In the genomic region with DNA sequence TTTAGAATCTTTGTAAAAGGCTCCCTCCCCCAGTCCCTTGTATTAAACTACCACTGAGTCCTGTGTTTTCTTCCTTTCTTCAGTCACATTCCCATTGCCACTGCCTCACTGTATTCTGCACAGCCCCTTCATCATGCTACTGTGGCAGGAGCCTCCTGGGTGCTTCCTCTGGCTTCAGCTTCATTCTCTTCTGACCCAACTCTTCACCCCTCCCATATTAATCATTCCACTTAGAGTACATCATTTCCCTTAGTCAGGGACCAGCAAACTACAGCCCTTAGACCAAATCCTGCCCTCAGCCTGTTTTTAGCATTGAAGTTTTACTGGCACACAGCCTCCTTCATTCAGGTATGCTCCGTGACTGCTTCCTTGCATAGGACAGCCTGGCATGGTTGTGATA, we compare ENCODE assay signal across 13 cellular contexts.
"Had no signal": no experiment of that assay in that cellular context is flagged by ENCODE, and none has a peak within 500 bp of the region (broad histone marks: within the 10 kb centered on the region; RNA-seq: fewer than 3 reads in every experiment).

No MANE protein-coding gene starts in this region.

- DNase-seq: activated CD4-positive, alpha-beta T cell treated with anti-CD3 and anti-CD28 coated beads, Interleukin-2, amount 10 ng/mL, durations not matched to agents 7 days and 5 days; activated CD4-positive, CD25-positive, alpha-beta regulatory T cell; activated naive CD4-positive, alpha-beta T cell treated with anti-CD3 and anti-CD28 coated beads, Interleukin-2, amount 10 ng/mL, durations not matched to agents 7 days and 5 days; activated T-cell treated with anti-CD3 and anti-CD28 coated beads for 4 hours; body of pancreas; dorsolateral prefrontal cortex; glutamatergic neuron; natural killer cell; stimulated activated CD4-positive, alpha-beta T cell treated with anti-CD3 and anti-CD28 coated beads, Interleukin-4, amount 100 ng/mL, for 1 hour; stimulated activated CD8-positive, alpha-beta memory T cell treated with anti-CD3 and anti-CD28 coated beads, Interleukin-4, amount 100 ng/mL, for 48 hours; upper lobe of left lung had no signal

- ATAC-seq: activated T-helper 17 cell treated with anti-CD3 and anti-CD28 coated beads, Interleukin-2, amount 50 U/mL, for 72 hours; body of pancreas; natural killer cell had no signal

- H3K4me3 ChIP-seq: body of pancreas, dorsolateral prefrontal cortex, esophagus muscularis mucosa, upper lobe of left lung had no signal
